In genomic region chr7:37211097-37211496, GRCh38 we compare ENCODE assay signal across 12 cellular contexts.
DNase-seq lines count a peak whose midpoint lies in the region; ATAC-seq and TF ChIP-seq lines count a peak whose summit lies in the region.
"Had no signal": no experiment of that assay in that cellular context is flagged by ENCODE, and none has a peak within 500 bp of the region (broad histone marks: within the 10 kb centered on the region; RNA-seq: fewer than 3 reads in every experiment).

No MANE protein-coding gene starts in this region.

- H3K4me3 ChIP-seq in AG09309 (ENCODE audit: control insufficient read depth, low read depth, low read length) (no peak overlapping the region), astrocyte of the cerebellum (ENCODE audit: low read depth, low read length) (no peak overlapping the region)
- H3K4me3 ChIP-seq: K562 had no signal

- no peak for ATAC-seq in GM18868 (IDR thresholded peaks at IDR 0.05; ENCODE audit: unreplicated experiment)
- ATAC-seq in HG03108 (IDR thresholded peaks at IDR 0.05; ENCODE audit: unreplicated experiment) = no peak
- no peak for ATAC-seq in left lobe of liver
- ATAC-seq: K562 had no signal

- in situ Hi-C loops in astrocyte of the cerebellum (cut with HindIII; ENCODE audit: low sequenced_read_pairs) = no loop called here

- TF ChIP-seq CTCF in AG09309 (IDR thresholded peaks at IDR 0.05; ENCODE audit: control insufficient read depth, insufficient read depth, low read depth, low read length, missing control alignments) (no peak), astrocyte of the cerebellum (IDR thresholded peaks at IDR 0.05; ENCODE audit: low read depth, low read length, missing control alignments) (no peak)

- peak; percentile 44 for DNase-seq in AG09309 (ENCODE audit: low read depth)
- peak; percentile 11 for DNase-seq in astrocyte of the cerebellum (ENCODE audit: low read depth)
- peak; percentile 73 for DNase-seq in globus pallidus (ENCODE audit: low spot score)
- peak; percentile 79 for DNase-seq in pons (ENCODE audit: low spot score)
- no peak for DNase-seq in NOMO-1 treated with dmso at 0.1 percent for 144 hours (lab: John Stamatoyannopoulos, UW; ENCODE audit: unreplicated experiment)
- DNase-seq in left lobe of liver (ENCODE audit: low spot score) = no peak
- DNase-seq: activated CD8-positive, alpha-beta memory T cell treated with anti-CD3 and anti-CD28 coated beads, Interleukin-2, amount 50 U/mL, for 4 hours; effector memory CD4-positive, alpha-beta T cell; NCI-H774 had no signal

Comparison
In these comparisons a context has a peak if more than half of its experiments do, and no peak if none do; other contexts are left out.
1. DNase-seq: peak in AG09309 (single experiment), astrocyte of the cerebellum (single experiment), globus pallidus (single experiment) and pons (single experiment); none in NOMO-1 treated with dmso at 0.1 percent for 144 hours (single experiment) and left lobe of liver (single experiment).